Comparison of ENCODE assay signal across 6 cellular contexts in genomic region chr9:136882947-136883283, GRCh38. TPM values are rescaled to one million over a fixed set of nuclear protein-coding genes. Genes with fewer than 3 reads are reported as not detected.
DNase-seq lines count a peak whose midpoint lies in the region; ATAC-seq, FAIRE-seq and TF ChIP-seq lines count a peak whose summit lies in the region.
"Not testable (repeated sequence)": the region's sequence is repeated elsewhere in the genome, so short reads cannot be mapped to it uniquely, and the experiment has no call there.

No MANE protein-coding gene starts in this region.

- not testable (repeated sequence) for H3K4me2 ChIP-seq in Karpas-422 (ENCODE audit: low read depth, low read length, poor library complexity, severe bottlenecking)
- H3K4me2 ChIP-seq in astrocyte (ENCODE audit: low read length) (peak overlapping the region; percentile 73), keratinocyte (ENCODE audit: control insufficient read depth, extremely low read depth, insufficient read depth, low read depth, low read length) (peak overlapping the region; percentile 86)

- dilution Hi-C loops in keratinocyte (cut with MboI; ENCODE audit: extremely low pct_ligation_motif_present, low sequenced_read_pairs) = not testable (repeated sequence)

- not testable (repeated sequence) for H2AFZ ChIP-seq in ACC112 (ENCODE audit: low read length, unreplicated experiment); Karpas-422 (ENCODE audit: low read length); keratinocyte (ENCODE audit: control insufficient read depth, low read length)
- peak overlapping the region; percentile 63 for H2AFZ ChIP-seq in astrocyte (ENCODE audit: low read depth, low read length)

- CTCF ChIA-PET in activated CD4-positive, alpha-beta memory T cell treated with anti-CD3 and anti-CD28 coated beads, Interleukin-2, amount 10 ng/mL, durations not matched to agents 7 days and 5 days (lab: Charles Lee) = interaction anchor here (1.2 to 1.4 kb wide), 2 partner anchors 19 to 146 kb away, joined by 4 to 5 read pairs; no protein-coding TSS in a partner anchor

- peak overlapping the region; percentile 69 for H3K4me3 Mint-ChIP-seq in activated CD4-positive, alpha-beta memory T cell treated with anti-CD3 and anti-CD28 coated beads, Interleukin-2, amount 10 ng/mL, durations not matched to agents 7 days and 5 days
- peak overlapping the region; percentile 50 for H3K4me3 Mint-ChIP-seq in astrocyte (ENCODE audit: unreplicated experiment)

- intact Hi-C loops in psoas muscle (cut with DNase I) = not testable (repeated sequence)

- H3K27me3 ChIP-seq in ACC112 (ENCODE audit: insufficient read depth, low read length); Karpas-422 (ENCODE audit: low read length); astrocyte (ENCODE audit: insufficient read depth, low read length); keratinocyte (ENCODE audit: control insufficient read depth, extremely low read depth, insufficient read depth, low read length); psoas muscle (ENCODE audit: insufficient read depth in 3 of 3, low read length in 2 of 3): not testable (repeated sequence)

- peak overlapping the region; percentile 69; the same call in 1 of the 2 replicates for H3K4me3 ChIP-seq in ACC112 (ENCODE audit: low read depth, low read length)
- not testable (repeated sequence) for H3K4me3 ChIP-seq in Karpas-422 (ENCODE audit: low read length); astrocyte (ENCODE audit: insufficient read depth, low read depth, low read length); keratinocyte (ENCODE audit: control insufficient read depth in 2 of 3, extremely low read depth in 1 of 3, insufficient read depth in 2 of 3, low read depth in 1 of 3, low read length in 3 of 3); psoas muscle

- peak overlapping the region; percentile 56 for H3K27ac ChIP-seq in ACC112 (ENCODE audit: low read depth, low read length)
- H3K27ac ChIP-seq in Karpas-422 (ENCODE audit: low read length); astrocyte (ENCODE audit: low read depth, low read length): not testable (repeated sequence)
- H3K27ac ChIP-seq in keratinocyte (ENCODE audit: control insufficient read depth, insufficient read depth, low read length) = peak overlapping the region; percentile 13
- H3K27ac ChIP-seq in psoas muscle = peak overlapping the region; percentile 41

- peaks cover 13% of the 10 kb centered on the region for H3K36me3 Mint-ChIP-seq in activated CD4-positive, alpha-beta memory T cell treated with anti-CD3 and anti-CD28 coated beads, Interleukin-2, amount 10 ng/mL, durations not matched to agents 7 days and 5 days (ENCODE audit: low read depth)
- not testable (repeated sequence) for H3K36me3 Mint-ChIP-seq in astrocyte (ENCODE audit: low read depth, unreplicated experiment)

- H3K79me2 ChIP-seq in ACC112 (ENCODE audit: control insufficient read depth, insufficient read depth, low read length, unreplicated experiment) (peaks cover 14% of the 10 kb centered on the region), Karpas-422 (ENCODE audit: low read length) (peaks cover 13% of the 10 kb centered on the region), astrocyte (ENCODE audit: insufficient read depth, low read length) (peaks cover 13% of the 10 kb centered on the region), keratinocyte (ENCODE audit: control insufficient read depth, insufficient read depth, low read length) (peaks cover 12% of the 10 kb centered on the region)

- TF ChIP-seq CTCF in astrocyte (IDR thresholded peaks at IDR 0.05; ENCODE audit: insufficient read depth, low read depth, low read length); keratinocyte (optimal IDR thresholded peaks at IDR 0.05 in 1 of 3, IDR thresholded peaks at IDR 0.05 in 1 of 3, conservative IDR thresholded peaks at IDR 0.05 in 1 of 3; ENCODE audit: extremely low read depth in 1 of 3, insufficient read depth in 2 of 3, low read length in 3 of 3); psoas muscle (IDR thresholded peaks at IDR 0.05): not testable (repeated sequence)

- DNase-seq in Karpas-422; activated CD4-positive, alpha-beta memory T cell treated with anti-CD3 and anti-CD28 coated beads, Interleukin-2, amount 10 ng/mL, durations not matched to agents 7 days and 5 days; astrocyte (ENCODE audit: low read depth); keratinocyte (ENCODE audit: low read depth, low spot score); psoas muscle: not testable (repeated sequence)

- FAIRE-seq in astrocyte (lab: Jason Lieb, UNC); keratinocyte (lab: Jason Lieb, UNC): not testable (repeated sequence)

- peaks cover 25% of the 10 kb centered on the region for H3K4me1 ChIP-seq in ACC112 (ENCODE audit: control insufficient read depth, insufficient read depth, low read length, unreplicated experiment)
- peaks cover 28% of the 10 kb centered on the region for H3K4me1 ChIP-seq in Karpas-422 (ENCODE audit: low read length)
- H3K4me1 ChIP-seq in astrocyte (ENCODE audit: insufficient read depth, low read length) = peaks cover 15% of the 10 kb centered on the region
- H3K4me1 ChIP-seq in keratinocyte (ENCODE audit: control insufficient read depth, extremely low read depth, insufficient read depth, low read length) = peaks cover 28% of the 10 kb centered on the region
- H3K4me1 ChIP-seq in psoas muscle = peaks cover 19% of the 10 kb centered on the region

- not testable (repeated sequence) for H3K9me1 ChIP-seq in keratinocyte (ENCODE audit: control insufficient read depth, extremely low read depth, insufficient read depth, low read length)

- H3K9me3 Mint-ChIP-seq in activated CD4-positive, alpha-beta memory T cell treated with anti-CD3 and anti-CD28 coated beads, Interleukin-2, amount 10 ng/mL, durations not matched to agents 7 days and 5 days; astrocyte (ENCODE audit: unreplicated experiment): not testable (repeated sequence)

- not testable (repeated sequence) for ATAC-seq in psoas muscle

- H3K36me3 ChIP-seq in ACC112 (ENCODE audit: insufficient read depth, low read length); Karpas-422 (ENCODE audit: insufficient read depth, low read length); astrocyte (ENCODE audit: insufficient read depth, low read length); keratinocyte (ENCODE audit: control insufficient read depth in 2 of 2, extremely low read depth in 1 of 2, insufficient read depth in 2 of 2, low read length in 2 of 2); psoas muscle (ENCODE audit: insufficient read depth in 1 of 2, low read depth in 1 of 2): not testable (repeated sequence)

- not testable (repeated sequence) for H3K27me3 Mint-ChIP-seq in activated CD4-positive, alpha-beta memory T cell treated with anti-CD3 and anti-CD28 coated beads, Interleukin-2, amount 10 ng/mL, durations not matched to agents 7 days and 5 days; astrocyte (ENCODE audit: low read depth, unreplicated experiment)

- H3K9me3 ChIP-seq in Karpas-422 (ENCODE audit: low read length); astrocyte (ENCODE audit: insufficient read depth, low read depth, low read length); keratinocyte (ENCODE audit: control insufficient read depth, low read depth, low read length); psoas muscle: not testable (repeated sequence)

- H3K27ac Mint-ChIP-seq in activated CD4-positive, alpha-beta memory T cell treated with anti-CD3 and anti-CD28 coated beads, Interleukin-2, amount 10 ng/mL, durations not matched to agents 7 days and 5 days = peak overlapping the region; percentile 91
- peak overlapping the region; percentile 26 for H3K27ac Mint-ChIP-seq in astrocyte (ENCODE audit: unreplicated experiment)

- peaks cover 49% of the 10 kb centered on the region for H3K4me1 Mint-ChIP-seq in activated CD4-positive, alpha-beta memory T cell treated with anti-CD3 and anti-CD28 coated beads, Interleukin-2, amount 10 ng/mL, durations not matched to agents 7 days and 5 days
- H3K4me1 Mint-ChIP-seq in astrocyte (ENCODE audit: low read depth, unreplicated experiment) = peaks cover 11% of the 10 kb centered on the region

- H3K9me2 ChIP-seq in Karpas-422 (replicated peaks; ENCODE audit: insufficient read depth, low read length) = not testable (repeated sequence)

- 74 to 91% (median 75%) methylated on average over 9 of the region's 9 CpGs for WGBS in psoas muscle, 3 donors

- POLR2A ChIA-PET in activated CD4-positive, alpha-beta memory T cell treated with anti-CD3 and anti-CD28 coated beads, Interleukin-2, amount 10 ng/mL, durations not matched to agents 7 days and 5 days (lab: Charles Lee) = interaction anchor here (1.2 to 3.5 kb wide), 5 partner anchors 18 to 76 kb away, joined by 4 to 36 read pairs (median 10); partner anchors contain the start of gene RABL6

- peak overlapping the region; percentile 30 for H3K9ac ChIP-seq in Karpas-422 (ENCODE audit: low read length)
- not testable (repeated sequence) for H3K9ac ChIP-seq in astrocyte (ENCODE audit: low read length); keratinocyte (ENCODE audit: control insufficient read depth, extremely low read depth, insufficient read depth, low read length)

- not testable (repeated sequence) for H4K20me1 ChIP-seq in Karpas-422 (ENCODE audit: insufficient read depth, low read depth, low read length); astrocyte (ENCODE audit: insufficient read depth, low read length); keratinocyte (ENCODE audit: control insufficient read depth, extremely low read depth, insufficient read depth, low read length)

RNA-seq across cellular contexts. Expression of gene TRAF2, which starts 3.4 kb away (rescaled TPM):
- total RNA-seq in Karpas-422 (2014; rRNA removed; shearing (Covaris generic); ENCODE audit: low replicate concordance) = 6.3 and 11.3 TPM in 2 replicates
- 10 to 100 TPM; 43.6 to 45.7 TPM for total RNA-seq in activated CD4-positive, alpha-beta memory T cell treated with anti-CD3 and anti-CD28 coated beads, Interleukin-2, amount 10 ng/mL, durations not matched to agents 7 days and 5 days
- 12.5 and 14.4 TPM in 2 replicates for total RNA-seq in astrocyte
- polyA plus RNA-seq in keratinocyte = 9.9 to 12.9 TPM (median 10.6 TPM) in 3 replicates
- 5.1 TPM for polyA plus RNA-seq in keratinocyte (2011; ENCODE audit: low read depth)
- 4.8 and 7.9 TPM in 2 replicates for polyA plus RNA-seq in keratinocyte (2011; cell fraction: cytosol; rRNA removed)
- 15.2 and 19.4 TPM in 2 replicates for polyA plus RNA-seq in keratinocyte (2011; cell fraction: nucleus; rRNA removed)
- 6.5 and 14.0 TPM in 2 replicates for polyA plus RNA-seq in keratinocyte (2012; ENCODE audit: low replicate concordance)
- 9.4 to 19.4 TPM (median 10.7 TPM) in 3 replicates for polyA minus RNA-seq in keratinocyte
- 14.6 TPM for polyA minus RNA-seq in keratinocyte (2011; cell fraction: cytosol; rRNA and poly(A)+ RNA removed)
- 9.9 and 14.0 TPM in 2 replicates for polyA minus RNA-seq in keratinocyte (2011; cell fraction: nucleus; rRNA and poly(A)+ RNA removed)
- 10 to 100 TPM in 2 of 4 donors, 1 to 10 TPM in 2; 5.4 to 13.2 (median 9.4) TPM for total RNA-seq in psoas muscle
- polyA plus RNA-seq in psoas muscle = 10 to 100 TPM in 2 of 3 donors, 1 to 10 TPM in 1; 8.6 to 15.9 (median 11.1) TPM

RNA-seq across cellular contexts. Expression of gene EDF1, which starts 16.8 kb away (rescaled TPM):
- 152 and 302 TPM in 2 replicates for total RNA-seq in Karpas-422 (2014; rRNA removed; shearing (Covaris generic); ENCODE audit: low replicate concordance)
- total RNA-seq in activated CD4-positive, alpha-beta memory T cell treated with anti-CD3 and anti-CD28 coated beads, Interleukin-2, amount 10 ng/mL, durations not matched to agents 7 days and 5 days = 100 to 1,000 TPM; 301 to 316 TPM
- total RNA-seq in astrocyte (364 and 367 TPM in 2 replicates), psoas muscle (100 to 1,000 TPM; 254 to 371 (median 331) TPM)
- polyA plus RNA-seq in keratinocyte (329 to 354 TPM (median 343 TPM) in 3 replicates), psoas muscle (100 to 1,000 TPM; 241 to 534 (median 365) TPM)
- polyA plus RNA-seq in keratinocyte (2011; ENCODE audit: low read depth) = 473 TPM
- polyA plus RNA-seq in keratinocyte (2011; cell fraction: cytosol; rRNA removed) = 240 and 419 TPM in 2 replicates
- polyA plus RNA-seq in keratinocyte (2011; cell fraction: nucleus; rRNA removed) = 203 and 230 TPM in 2 replicates
- polyA plus RNA-seq in keratinocyte (2012; ENCODE audit: low replicate concordance) = 312 and 449 TPM in 2 replicates
- 58.7 to 147 TPM (median 109 TPM) in 3 replicates for polyA minus RNA-seq in keratinocyte
- 239 TPM for polyA minus RNA-seq in keratinocyte (2011; cell fraction: cytosol; rRNA and poly(A)+ RNA removed)
- polyA minus RNA-seq in keratinocyte (2011; cell fraction: nucleus; rRNA and poly(A)+ RNA removed) = 51.2 and 54.6 TPM in 2 replicates

RNA-seq across cellular contexts. Expression of gene MAMDC4, which starts 30.8 kb away (rescaled TPM):
- 7.9 TPM in 2 replicates for total RNA-seq in Karpas-422 (2014; rRNA removed; shearing (Covaris generic); ENCODE audit: low replicate concordance)
- total RNA-seq in activated CD4-positive, alpha-beta memory T cell treated with anti-CD3 and anti-CD28 coated beads, Interleukin-2, amount 10 ng/mL, durations not matched to agents 7 days and 5 days = 10 to 100 TPM; 12.5 to 13.6 TPM
- total RNA-seq in astrocyte (8.5 and 9.3 TPM in 2 replicates), psoas muscle (1 to 10 TPM; 1.7 to 4.7 (median 3.1) TPM)
- polyA plus RNA-seq in keratinocyte (0.49 to 0.82 TPM (median 0.62 TPM) in 3 replicates), psoas muscle (1 to 10 TPM; 2.1 to 7.9 (median 2.4) TPM)
- polyA plus RNA-seq in keratinocyte (2011; ENCODE audit: low read depth) = 0.42 TPM
- 0.11 and 0.18 TPM in 2 replicates for polyA plus RNA-seq in keratinocyte (2011; cell fraction: cytosol; rRNA removed)
- 4.4 and 6.0 TPM in 2 replicates for polyA plus RNA-seq in keratinocyte (2011; cell fraction: nucleus; rRNA removed)
- polyA plus RNA-seq in keratinocyte (2012; ENCODE audit: low replicate concordance) = 1.1 and 1.6 TPM in 2 replicates
- 0.10 to 0.35 TPM (median 0.16 TPM) in 3 replicates for polyA minus RNA-seq in keratinocyte
- polyA minus RNA-seq in keratinocyte (2011; cell fraction: cytosol; rRNA and poly(A)+ RNA removed) = not detected
- polyA minus RNA-seq in keratinocyte (2011; cell fraction: nucleus; rRNA and poly(A)+ RNA removed) = 0.63 and 0.85 TPM in 2 replicates

RNA-seq across cellular contexts. Expression of gene PHPT1, which starts 33.7 kb away (rescaled TPM):
- 82.5 and 164 TPM in 2 replicates for total RNA-seq in Karpas-422 (2014; rRNA removed; shearing (Covaris generic); ENCODE audit: low replicate concordance)
- 10 to 100 TPM; 82.3 to 85.4 TPM for total RNA-seq in activated CD4-positive, alpha-beta memory T cell treated with anti-CD3 and anti-CD28 coated beads, Interleukin-2, amount 10 ng/mL, durations not matched to agents 7 days and 5 days
- total RNA-seq in astrocyte (192 and 215 TPM in 2 replicates), psoas muscle (100 to 1,000 TPM; 154 to 272 (median 220) TPM)
- polyA plus RNA-seq in keratinocyte (68.8 to 113 TPM (median 97.9 TPM) in 3 replicates), psoas muscle (100 to 1,000 TPM; 228 to 295 (median 288) TPM)
- 110 TPM for polyA plus RNA-seq in keratinocyte (2011; ENCODE audit: low read depth)
- 52.2 and 121 TPM in 2 replicates for polyA plus RNA-seq in keratinocyte (2011; cell fraction: cytosol; rRNA removed)
- 45.1 and 48.6 TPM in 2 replicates for polyA plus RNA-seq in keratinocyte (2011; cell fraction: nucleus; rRNA removed)
- polyA plus RNA-seq in keratinocyte (2012; ENCODE audit: low replicate concordance) = 88.4 and 108 TPM in 2 replicates
- 16.0 to 25.6 TPM (median 24.3 TPM) in 3 replicates for polyA minus RNA-seq in keratinocyte
- polyA minus RNA-seq in keratinocyte (2011; cell fraction: cytosol; rRNA and poly(A)+ RNA removed) = 68.1 TPM
- polyA minus RNA-seq in keratinocyte (2011; cell fraction: nucleus; rRNA and poly(A)+ RNA removed) = 11.7 and 12.6 TPM in 2 replicates

RNA-seq across cellular contexts. Expression of gene AJM1, which starts 40.6 kb away (rescaled TPM):
- 1.9 and 5.0 TPM in 2 replicates for total RNA-seq in Karpas-422 (2014; rRNA removed; shearing (Covaris generic); ENCODE audit: low replicate concordance)
- 1 to 10 TPM; 8.7 TPM for total RNA-seq in activated CD4-positive, alpha-beta memory T cell treated with anti-CD3 and anti-CD28 coated beads, Interleukin-2, amount 10 ng/mL, durations not matched to agents 7 days and 5 days
- 3.3 and 4.2 TPM in 2 replicates for total RNA-seq in astrocyte
- polyA plus RNA-seq in keratinocyte = 0.10 to 0.21 TPM (median 0.12 TPM) in 3 replicates
- 0.29 TPM for polyA plus RNA-seq in keratinocyte (2011; ENCODE audit: low read depth)
- 0.01 and 0.08 TPM in 2 replicates for polyA plus RNA-seq in keratinocyte (2011; cell fraction: cytosol; rRNA removed)
- polyA plus RNA-seq in keratinocyte (2011; cell fraction: nucleus; rRNA removed) = 0.92 and 0.93 TPM in 2 replicates
- polyA plus RNA-seq in keratinocyte (2012; ENCODE audit: low replicate concordance) = 0.41 and 0.79 TPM in 2 replicates
- polyA minus RNA-seq in keratinocyte = not detected in 3 replicates
- polyA minus RNA-seq in keratinocyte (2011; cell fraction: cytosol; rRNA and poly(A)+ RNA removed) = not detected
- 0.16 and 0.42 TPM in 2 replicates for polyA minus RNA-seq in keratinocyte (2011; cell fraction: nucleus; rRNA and poly(A)+ RNA removed)
- 1 to 10 TPM; 1.3 to 4.9 (median 3.5) TPM for total RNA-seq in psoas muscle
- polyA plus RNA-seq in psoas muscle = 1 to 10 TPM; 1.6 to 2.0 (median 1.7) TPM
